Comparison of ENCODE assay signal across 8 cellular contexts in the genomic region with DNA sequence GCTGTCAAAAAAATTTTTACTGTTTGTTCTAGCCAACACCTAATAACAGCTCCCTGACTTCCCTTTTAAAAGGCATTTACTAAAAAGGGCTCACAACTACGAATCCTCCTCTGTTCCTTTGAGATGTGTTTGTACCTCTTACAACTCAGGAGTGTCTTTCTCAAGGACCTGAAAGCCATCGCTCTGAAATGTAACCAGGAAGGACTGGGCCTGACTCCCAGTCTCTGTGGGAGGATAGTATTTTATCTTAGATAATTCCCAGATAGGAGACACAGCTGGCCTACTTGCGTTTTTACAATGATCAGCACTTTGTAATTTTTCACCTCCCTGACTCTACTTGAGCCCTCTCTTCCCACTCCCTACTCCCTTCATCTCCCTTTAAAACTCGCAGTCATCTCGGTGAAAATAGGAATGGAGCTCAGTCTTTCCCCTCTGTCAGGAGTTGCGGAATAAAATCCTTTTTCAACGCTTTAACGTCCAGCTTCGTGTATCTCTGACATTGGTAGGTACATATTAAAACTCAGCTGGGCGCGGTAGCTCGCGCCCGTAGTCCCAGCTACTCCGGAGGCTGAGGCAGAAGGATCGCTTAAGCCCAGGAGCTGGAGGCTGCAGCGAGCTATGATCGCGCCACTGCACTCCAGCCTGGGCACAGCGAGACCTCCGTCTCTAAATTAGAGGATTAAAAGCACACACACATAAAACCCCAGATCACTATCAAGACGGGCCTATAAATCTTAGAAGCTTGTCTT. TPM values are rescaled to one million over a fixed set of nuclear protein-coding genes. Genes with fewer than 3 reads are reported as not detected.
DNase-seq lines count a peak whose midpoint lies in the region; TF ChIP-seq lines count a peak whose summit lies in the region.

No MANE protein-coding gene starts in this region.

- DNase-seq in HL-60 (ENCODE audit: low read depth in 1 of 2, low spot score in 1 of 2), result peak in 1 of 2 experiments; percentile 5
- DNase-seq in adrenal gland, result peak in 3 of 7 donors; percentile 17 to 34 (median 29)
- DNase-seq in tibial nerve (ENCODE audit: low spot score in 2 of 2), result no peak
- no peak for DNase-seq in iPS-NIHi7 (ENCODE audit: extremely low spot score)
- DNase-seq in GF-D8 (lab: John Stamatoyannopoulos, UW), result no peak
- DNase-seq in amniotic stem cell (lab: John Stamatoyannopoulos, UW), result no peak

- peak overlapping the region; percentile 65 for H3K4me3 ChIP-seq in HL-60 (replicated peaks; ENCODE audit: insufficient read depth, low read length)
- peak overlapping the region in 3 of 4 donors; percentile 50 to 98 (median 75) for H3K4me3 ChIP-seq in adrenal gland
- H3K4me3 ChIP-seq in tibial nerve, result peak overlapping the region; percentile 66 to 96 (median 80)

- H3K9me3 ChIP-seq in adrenal gland (replicated peaks in 1 of 3) (no peaks in the 10 kb centered on the region), tibial nerve (no peaks in the 10 kb centered on the region)

- TF ChIP-seq CTCF in 22Rv1 (IDR thresholded peaks at IDR 0.05), result no peak
- TF ChIP-seq CTCF in HL-60 (IDR thresholded peaks at IDR 0.05; ENCODE audit: insufficient read depth, low read length), result no peak
- TF ChIP-seq CTCF in adrenal gland (IDR thresholded peaks at IDR 0.05), result no peak
- TF ChIP-seq CTCF in tibial nerve (IDR thresholded peaks at IDR 0.05), result no peak

- intact Hi-C loops in adrenal gland (cut with DNase I), result loop anchor here in 1 of 2 donors (5.0 kb wide), 1 partner anchor 108 kb away; no protein-coding TSS in a partner anchor

- no peaks in the 10 kb centered on the region for H3K36me3 ChIP-seq in adrenal gland (replicated peaks in 1 of 2)
- H3K36me3 ChIP-seq in tibial nerve, result peaks cover 0 to 3% (median 0%) of the 10 kb centered on the region in 3 donors

- 43 to 58% (median 56%) methylated on average over 22 of the region's 22 CpGs for WGBS in adrenal gland, 4 donors
- WGBS in tibial nerve, 2 donors, result 55 to 56% methylated on average over 22 of the region's 22 CpGs

- H3K4me1 ChIP-seq in adrenal gland (replicated peaks in 1 of 2), result peaks cover 21 to 37% of the 10 kb centered on the region in 2 donors
- H3K4me1 ChIP-seq in tibial nerve, result peaks cover 0 to 47% (median 19%) of the 10 kb centered on the region in 4 donors

- no peak for TF ChIP-seq EP300 in tibial nerve (IDR thresholded peaks at IDR 0.05)

- H3K27me3 ChIP-seq in HL-60 (ENCODE audit: insufficient read depth, poor library complexity, severe bottlenecking) (no peaks in the 10 kb centered on the region), adrenal gland (no peaks in the 10 kb centered on the region), layer of hippocampus (ENCODE audit: control insufficient read depth, insufficient read depth, low read length) (no peaks in the 10 kb centered on the region), tibial nerve (no peaks in the 10 kb centered on the region)

- H3K27ac ChIP-seq in 22Rv1, result peak overlapping the region; percentile 80
- H3K27ac ChIP-seq in HL-60 (replicated peaks), result peak overlapping the region; percentile 96
- peak overlapping the region; percentile 80 to 98 (median 95) for H3K27ac ChIP-seq in adrenal gland
- H3K27ac ChIP-seq in layer of hippocampus (ENCODE audit: low read depth, low read length), result peak overlapping the region; percentile 93
- peak overlapping the region; percentile 93 to 99 (median 96) for H3K27ac ChIP-seq in tibial nerve

- no peak for TF ChIP-seq POLR2A in adrenal gland (IDR thresholded peaks at IDR 0.05)
- no peak for TF ChIP-seq POLR2A in tibial nerve (IDR thresholded peaks at IDR 0.05)

RNA-seq across cellular contexts. Expression of a gene that starts 1.1 kb away (rescaled TPM):
- 10 to 100 TPM; 12.0 to 24.8 (median 17.7) TPM for total RNA-seq in adrenal gland
- polyA plus RNA-seq in adrenal gland, result 10 to 100 TPM; 20.5 to 40.2 (median 29.0) TPM
- total RNA-seq in tibial nerve, result 10 to 100 TPM; 29.4 to 39.3 (median 32.2) TPM

RNA-seq across cellular contexts. Expression of a gene that starts 13.2 kb away (rescaled TPM):
- total RNA-seq in adrenal gland (under 1 TPM in 1 of 8 donors, not detected in 7; 0.34 TPM), tibial nerve (1 to 10 TPM in 1 of 4 donors, under 1 TPM in 1, not detected in 2; 0.21 to 3.3 TPM)
- polyA plus RNA-seq in adrenal gland, result under 1 TPM in 2 of 3 donors, not detected in 1; under 0.01 to 0.08 TPM

RNA-seq across cellular contexts. Expression of a gene that starts 38.1 kb away (rescaled TPM):
- total RNA-seq in adrenal gland (10 to 100 TPM in 1 of 8 donors, 1 to 10 TPM in 1, not detected in 6; 4.9 to 15.2 TPM), tibial nerve (not detected)
- not detected for polyA plus RNA-seq in adrenal gland
